9 cellular contexts compared by ENCODE assay signal in genomic region chr11:111736191-111736590, GRCh38. TPM values are rescaled to one million over a fixed set of nuclear protein-coding genes. Genes with fewer than 3 reads are reported as not detected.
DNase-seq lines count a peak whose midpoint lies in the region; ATAC-seq, FAIRE-seq and TF ChIP-seq lines count a peak whose summit lies in the region.
"Had no signal": no experiment of that assay in that cellular context is flagged by ENCODE, and none has a peak within 500 bp of the region (broad histone marks: within the 10 kb centered on the region; RNA-seq: fewer than 3 reads in every experiment).

No MANE protein-coding gene starts in this region.

- H3K9ac ChIP-seq in liver (ENCODE audit: low read depth in 1 of 2, low read length in 2 of 2) (peak overlapping the region; percentile 76 to 78), HepG2 (ENCODE audit: insufficient read depth, low read depth, low read length) (no peak overlapping the region)

- no peak for TF ChIP-seq EP300 in HepG2 (IDR thresholded peaks at IDR 0.05; ENCODE audit: low read depth in 2 of 2, low read length in 2 of 2)
- no peak for TF ChIP-seq EP300 in HepG2 (CRISPR knock-in tag; IDR thresholded peaks at IDR 0.05; ENCODE audit: borderline replicate concordance)
- no peak for TF ChIP-seq EP300 in esophagus muscularis mucosa (IDR thresholded peaks at IDR 0.05)

- BruUV-seq in HepG2 (replicated peaks; lab: Mats Ljungman, UMichigan), result no TSS peak

- H3K36me3 Mint-ChIP-seq in nephron (ENCODE audit: low read depth), result peaks cover 23% of the 10 kb centered on the region

- no peak for TF ChIP-seq CTCF in liver (IDR thresholded peaks at IDR 0.05; ENCODE audit: low read depth, low read length, missing input control)
- no peak for TF ChIP-seq CTCF in HepG2 (CRISPR knock-in tag; IDR thresholded peaks at IDR 0.05)
- TF ChIP-seq CTCF in esophagus muscularis mucosa (IDR thresholded peaks at IDR 0.05), result no peak
- no peak for TF ChIP-seq CTCF in nephron (IDR thresholded peaks at IDR 0.05; ENCODE audit: unreplicated experiment in 3 of 3)

- in situ Hi-C loops in HepG2 (cut with HindIII; ENCODE audit: extremely low pct_ligation_motif_present, low pct_unique_long_range_greater_than_20kb), result no loop called here

- H3K36me3 ChIP-seq in liver (ENCODE audit: control insufficient read depth in 4 of 4, insufficient read depth in 3 of 4, low read depth in 1 of 4, low read length in 3 of 4) (peaks cover 0 to 9% (median 6%) of the 10 kb centered on the region in 4 donors), HepG2 (replicated peaks in 1 of 2; ENCODE audit: control insufficient read depth in 1 of 2, insufficient read depth in 2 of 2, low read length in 2 of 2) (peaks cover 1 to 17% of the 10 kb centered on the region in 2 experiments; a peak in 2 of 5 replicates), esophagus muscularis mucosa (peaks cover 3 to 17% (median 10%) of the 10 kb centered on the region in 4 donors)

- H3K4me1 ChIP-seq in liver (ENCODE audit: control insufficient read depth in 4 of 4, insufficient read depth in 4 of 4, low read length in 3 of 4), result peaks cover 19 to 80% (median 51%) of the 10 kb centered on the region in 4 donors
- H3K4me1 ChIP-seq in HepG2 (ENCODE audit: insufficient read depth, low read length), result peaks cover 21% of the 10 kb centered on the region
- H3K4me1 ChIP-seq in esophagus muscularis mucosa, result peaks cover 74 to 79% (median 76%) of the 10 kb centered on the region in 4 donors

- no peak for FAIRE-seq in HepG2 (lab: Jason Lieb, UNC)

- H3K4me1 Mint-ChIP-seq in nephron, result peaks cover 58% of the 10 kb centered on the region

- WGBS in liver, result 56% methylated on average over 11 of the region's 11 CpGs
- 95% methylated on average over 11 of the region's 11 CpGs for WGBS in HepG2 (ENCODE audit: low lambda C conversion rate)
- WGBS in esophagus muscularis mucosa, result 56% methylated on average over 6 of the region's 11 CpGs

- H2AFZ ChIP-seq in HepG2 (ENCODE audit: low read length), result no peak overlapping the region

- H3K27me3 ChIP-seq in liver (ENCODE audit: control insufficient read depth in 4 of 4, insufficient read depth in 4 of 4, low read length in 3 of 4), result no peaks in the 10 kb centered on the region
- H3K27me3 ChIP-seq in HepG2 (ENCODE audit: control insufficient read depth in 1 of 2, insufficient read depth in 2 of 2, low read length in 2 of 2), result no peaks in the 10 kb centered on the region
- no peaks in the 10 kb centered on the region for H3K27me3 ChIP-seq in esophagus muscularis mucosa

- H3K27me3 Mint-ChIP-seq in nephron (ENCODE audit: low read depth), result no peaks in the 10 kb centered on the region

- H3K9me3 ChIP-seq in liver (ENCODE audit: control insufficient read depth in 4 of 4, low read length in 3 of 4), result no peaks in the 10 kb centered on the region
- H3K9me3 ChIP-seq in HepG2 (ENCODE audit: low read length), result no peaks in the 10 kb centered on the region
- no peaks in the 10 kb centered on the region for H3K9me3 ChIP-seq in esophagus muscularis mucosa

- H3K79me2 ChIP-seq in HepG2 (ENCODE audit: insufficient read depth, low read length), result no peaks in the 10 kb centered on the region

- H3K4me3 ChIP-seq in liver (ENCODE audit: low read depth in 1 of 3, low read length in 3 of 3) (no peak overlapping the region), HepG2 (replicated peaks in 1 of 3; ENCODE audit: insufficient read depth in 1 of 3, low read depth in 2 of 3, low read length in 3 of 3) (no peak overlapping the region), esophagus muscularis mucosa (peak overlapping the region; percentile 50 to 64 (median 53))

- TF ChIP-seq RAD21 in liver (IDR thresholded peaks at IDR 0.05) (no peak), HepG2 (CRISPR knock-in tag; IDR thresholded peaks at IDR 0.05) (no peak)

- no peaks in the 10 kb centered on the region for H3K9me3 Mint-ChIP-seq in nephron
- H3K9me3 Mint-ChIP-seq: CD8-positive, alpha-beta T cell had no signal

- no peak for TF ChIP-seq POLR2A in HepG2 (IDR thresholded peaks at IDR 0.05; ENCODE audit: insufficient read depth in 1 of 2, low read depth in 2 of 2, low read length in 2 of 2)
- TF ChIP-seq POLR2A in esophagus muscularis mucosa (IDR thresholded peaks at IDR 0.05; ENCODE audit: low read depth), result no peak

- no peaks in the 10 kb centered on the region for H4K20me1 ChIP-seq in HepG2 (ENCODE audit: insufficient read depth, low read length)

- DNase-seq in HepG2 (ENCODE audit: low spot score) (no peak), esophagus muscularis mucosa (ENCODE audit: extremely low spot score) (no peak), amniotic stem cell (lab: John Stamatoyannopoulos, UW) (no peak), NCI-H446 (lab: John Stamatoyannopoulos, UW) (no peak)
- no peak for DNase-seq in stimulated activated CD4-positive, alpha-beta T cell treated with anti-CD3 and anti-CD28 coated beads, Interleukin-1b, Interleukin-23, amount 100 ng/mL, for 48 hours
- DNase-seq: CD8-positive, alpha-beta T cell had no signal

- H3K4me2 ChIP-seq in HepG2 (ENCODE audit: low read depth, low read length), result no peak overlapping the region

- POLR2A ChIA-PET in HepG2 (lab: Yijun Ruan, JAX), result no interaction called here

- peak overlapping the region; percentile 18 to 80 (median 67) for H3K4me3 Mint-ChIP-seq in nephron
- H3K4me3 Mint-ChIP-seq: CD8-positive, alpha-beta T cell had no signal

- intact Hi-C loops in HepG2 (cut with micrococcal nuclease; ENCODE audit: unreplicated experiment) (no loop called here), esophagus muscularis mucosa (cut with DNase I) (no loop called here)

- no peak for ATAC-seq in HepG2
- no peak for ATAC-seq in GM18498 (IDR thresholded peaks at IDR 0.05; ENCODE audit: unreplicated experiment)
- ATAC-seq: CD8-positive, alpha-beta T cell had no signal

- peak overlapping the region; percentile 98 to 100 (median 99) for H3K27ac Mint-ChIP-seq in nephron

- H3K27ac ChIP-seq in liver (ENCODE audit: low read depth in 1 of 2, low read length in 2 of 2) (peak overlapping the region; percentile 97 to 98), HepG2 (ENCODE audit: extremely low read length, insufficient read depth, low read length) (no peak overlapping the region), esophagus muscularis mucosa (replicated peaks in 1 of 4) (peak overlapping the region; percentile 90 to 97 (median 96))

- CTCF ChIA-PET in HepG2 (lab: Yijun Ruan, JAX; ENCODE audit: low intra/inter-chr PET ratio, low total read pairs), result no interaction called here

TF ChIP-seq in liver, 16 proteins besides CTCF, POLR2A, EP300 and RAD21 (continues in another document):
- TF ChIP-seq NR2F2 (IDR thresholded peaks at IDR 0.05) (no peak), FOXA2 (IDR thresholded peaks at IDR 0.05) (no peak), HNF4A (conservative IDR thresholded peaks at IDR 0.05) (no peak), EGR1 (IDR thresholded peaks at IDR 0.05; ENCODE audit: low read depth in 2 of 2) (no peak), MAX (IDR thresholded peaks at IDR 0.05) (no peak), GABPA (IDR thresholded peaks at IDR 0.05 in 1 of 2, conservative IDR thresholded peaks at IDR 0.05 in 1 of 2) (no peak)

TF ChIP-seq in HepG2, 621 proteins besides CTCF, POLR2A, EP300 and RAD21 (continues in another document):
- TF ChIP-seq ZNF672 (CRISPR knock-in tag; IDR thresholded peaks at IDR 0.05), result no peak
- no peak for TF ChIP-seq RFXAP (CRISPR knock-in tag; IDR thresholded peaks at IDR 0.05; ENCODE audit: borderline replicate concordance)
- no peak for TF ChIP-seq BRCA1 (CRISPR knock-in tag; IDR thresholded peaks at IDR 0.05)
- no peak for TF ChIP-seq CREM (IDR thresholded peaks at IDR 0.05)
- TF ChIP-seq CREM (CRISPR knock-in tag; IDR thresholded peaks at IDR 0.05), result no peak

RNA-seq across cellular contexts. Expression of gene PPP2R1B, which starts 30.0 kb away (rescaled TPM):
- total RNA-seq in liver, result 100 to 1,000 TPM in 1 of 2 donors, 10 to 100 TPM in 1; 50.1 to 316 TPM
- 10 to 100 TPM; 33.2 to 55.0 TPM for polyA plus RNA-seq in liver
- 56.8 and 93.9 TPM in 2 replicates for total RNA-seq in HepG2 (2016; rRNA removed; fragmentation: Illumina TruSeq; extraction: Trizol)
- 9.8 and 10.6 TPM in 2 replicates for total RNA-seq in HepG2 (2016; cell fraction: cytosol; rRNA removed; fragmentation: Illumina TruSeq; extraction: Trizol; ENCODE audit: low read depth)
- 54.4 and 91.0 TPM in 2 replicates for total RNA-seq in HepG2 (2016; cell fraction: insoluble cytoplasmic fraction; rRNA removed; fragmentation: Illumina TruSeq; extraction: Trizol)
- 14.0 and 18.1 TPM in 2 replicates for total RNA-seq in HepG2 (2016; cell fraction: membrane; rRNA removed; fragmentation: Illumina TruSeq; extraction: Trizol)
- 40.7 and 41.0 TPM in 2 replicates for total RNA-seq in HepG2 (2016; cell fraction: nucleus; rRNA removed; fragmentation: Illumina TruSeq; extraction: Trizol)
- 20.9 and 22.1 TPM in 2 replicates for polyA plus RNA-seq in HepG2 (2011; rRNA removed)
- polyA plus RNA-seq in HepG2 (2011; cell fraction: cytosol; rRNA removed), result 13.4 and 16.6 TPM in 2 replicates
- polyA plus RNA-seq in HepG2 (2011; cell fraction: nucleus; rRNA removed), result 34.8 and 48.7 TPM in 2 replicates
- 17.9 and 20.4 TPM in 2 replicates for polyA plus RNA-seq in HepG2 (2012)
- polyA plus RNA-seq in HepG2 (2016; cell fraction: cytosol; fragmentation: Illumina TruSeq; extraction: Trizol; ENCODE audit: low read depth), result 1.4 and 2.1 TPM in 2 replicates
- polyA plus RNA-seq in HepG2 (2016; cell fraction: insoluble cytoplasmic fraction; fragmentation: Illumina TruSeq; extraction: Trizol; ENCODE audit: low read depth), result 48.5 and 52.1 TPM in 2 replicates
- 4.7 and 5.1 TPM in 2 replicates for polyA plus RNA-seq in HepG2 (2016; cell fraction: membrane; fragmentation: Illumina TruSeq; extraction: Trizol; ENCODE audit: low read depth)
- polyA plus RNA-seq in HepG2 (2016; cell fraction: nucleus; fragmentation: Illumina TruSeq; extraction: Trizol; ENCODE audit: insufficient read depth, low read depth), result 33.7 and 36.2 TPM in 2 replicates
- polyA minus RNA-seq in HepG2 (2011; rRNA and poly(A)+ RNA removed; ENCODE audit: low replicate concordance), result 41.9 and 53.6 TPM in 2 replicates
- polyA minus RNA-seq in HepG2 (2011; cell fraction: cytosol; rRNA and poly(A)+ RNA removed), result 24.9 and 26.4 TPM in 2 replicates
- 62.1 and 67.5 TPM in 2 replicates for polyA minus RNA-seq in HepG2 (2011; cell fraction: nucleus; rRNA and poly(A)+ RNA removed)
- 10 to 100 TPM in 2 of 4 donors, 1 to 10 TPM in 2; 9.6 to 12.8 (median 10.5) TPM for total RNA-seq in esophagus muscularis mucosa

Comparison
In these comparisons a context has a peak if more than half of its experiments do, and no peak if none do; other contexts are left out.
1. H3K4me3 ChIP-seq: peak in esophagus muscularis mucosa (4 of 4); none in liver (0 of 3) and HepG2 (0 of 3).